In the genomic region with DNA sequence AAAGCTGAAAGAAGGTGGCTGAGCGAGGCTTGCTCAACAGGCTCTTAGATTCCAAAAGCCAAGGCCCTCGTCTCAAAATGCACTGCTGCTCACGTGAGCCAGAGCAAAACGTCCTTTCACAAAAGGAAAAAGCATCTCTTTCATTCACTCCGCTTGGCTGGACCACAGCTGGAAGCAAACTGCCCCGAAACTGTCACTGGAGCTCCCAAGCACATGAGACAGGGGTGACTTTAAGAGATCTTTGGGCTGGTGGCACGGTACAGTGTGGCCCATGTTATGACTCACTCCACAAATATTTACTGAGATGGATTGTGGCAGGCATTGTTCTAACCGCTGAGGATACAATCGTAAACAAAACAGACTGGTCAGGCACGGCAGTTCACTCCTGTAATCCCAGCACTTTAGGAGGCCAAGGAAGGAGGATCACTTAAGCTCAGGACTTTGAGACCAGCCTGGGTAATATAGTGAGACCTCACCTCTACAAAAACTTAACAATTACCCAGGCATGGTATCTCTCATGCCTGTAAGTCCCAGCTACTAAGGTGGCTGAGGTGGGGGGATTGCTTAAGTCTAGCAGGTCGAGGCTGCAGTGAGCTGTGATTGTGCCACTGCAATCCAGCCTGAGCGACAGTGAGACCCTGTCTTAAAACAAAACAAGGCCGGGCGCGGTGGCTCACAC, we compare ENCODE assay signal across 9 cellular contexts.
DNase-seq lines count a peak whose midpoint lies in the region; ATAC-seq lines count a peak whose summit lies in the region.
"Had no signal": no experiment of that assay in that cellular context is flagged by ENCODE, and none has a peak within 500 bp of the region (broad histone marks: within the 10 kb centered on the region; RNA-seq: fewer than 3 reads in every experiment).

No MANE protein-coding gene starts in this region.

- peak overlapping the region; percentile 35 for H3K4me3 Mint-ChIP-seq in stimulated activated effector memory CD8-positive, alpha-beta T cell treated with anti-CD3 and anti-CD28 coated beads, Interleukin-12 subunit alpha, Interleukin-12 subunit beta, amount 100 ng/mL, for 72 hours

- H3K4me1 Mint-ChIP-seq in stimulated activated effector memory CD8-positive, alpha-beta T cell treated with anti-CD3 and anti-CD28 coated beads, Interleukin-12 subunit alpha, Interleukin-12 subunit beta, amount 100 ng/mL, for 72 hours, result peaks cover 77% of the 10 kb centered on the region

- no peak for ATAC-seq in stimulated activated effector memory CD8-positive, alpha-beta T cell treated with anti-CD3 and anti-CD28 coated beads, Interleukin-12 subunit alpha, Interleukin-12 subunit beta, amount 100 ng/mL, for 72 hours
- no peak for ATAC-seq in GM19397 (IDR thresholded peaks at IDR 0.05; ENCODE audit: unreplicated experiment)

- peak in 9 of 14 donors; percentile 23 to 74 (median 52) for DNase-seq in C1 segment of cervical spinal cord (lab: John Stamatoyannopoulos, UW)
- DNase-seq in KBM-7, result peak; percentile 60
- peak; percentile 89 for DNase-seq in astrocyte of the hippocampus (ENCODE audit: low read depth, low spot score)
- peak; percentile 82 for DNase-seq in iris pigment epithelial cell (ENCODE audit: low read depth)
- no peak for DNase-seq in stimulated activated effector memory CD8-positive, alpha-beta T cell treated with anti-CD3 and anti-CD28 coated beads, Interleukin-12 subunit alpha, Interleukin-12 subunit beta, amount 100 ng/mL, for 72 hours (ENCODE audit: low spot score in 2 of 2)
- DNase-seq in stimulated activated CD4-positive, alpha-beta T cell treated with anti-CD3 and anti-CD28 coated beads, Interleukin-15, amount 100 ng/mL, for 24 hours, result no peak
- DNase-seq in NK-92 (lab: John Stamatoyannopoulos, UW; ENCODE audit: unreplicated experiment), result no peak
- DNase-seq: left cardiac atrium had no signal

- no peak overlapping the region for H3K27ac Mint-ChIP-seq in stimulated activated effector memory CD8-positive, alpha-beta T cell treated with anti-CD3 and anti-CD28 coated beads, Interleukin-12 subunit alpha, Interleukin-12 subunit beta, amount 100 ng/mL, for 72 hours

- peaks cover 30% of the 10 kb centered on the region for H3K36me3 Mint-ChIP-seq in stimulated activated effector memory CD8-positive, alpha-beta T cell treated with anti-CD3 and anti-CD28 coated beads, Interleukin-12 subunit alpha, Interleukin-12 subunit beta, amount 100 ng/mL, for 72 hours

- no peaks in the 10 kb centered on the region for H3K9me3 Mint-ChIP-seq in stimulated activated effector memory CD8-positive, alpha-beta T cell treated with anti-CD3 and anti-CD28 coated beads, Interleukin-12 subunit alpha, Interleukin-12 subunit beta, amount 100 ng/mL, for 72 hours

- in situ Hi-C loops in KBM-7 (cut with MboI; ENCODE audit: low pct_unique_long_range_greater_than_20kb, low sequenced_read_pairs), result no loop called here

Comparison
In these comparisons a context has a peak if more than half of its experiments do, and no peak if none do; other contexts are left out.
1. DNase-seq: peak in C1 segment of cervical spinal cord (9 of 14), KBM-7 (single experiment), astrocyte of the hippocampus (single experiment) and iris pigment epithelial cell (single experiment); none in stimulated activated effector memory CD8-positive, alpha-beta T cell treated with anti-CD3 and anti-CD28 coated beads, Interleukin-12 subunit alpha, Interleukin-12 subunit beta, amount 100 ng/mL, for 72 hours (0 of 2), stimulated activated CD4-positive, alpha-beta T cell treated with anti-CD3 and anti-CD28 coated beads, Interleukin-15, amount 100 ng/mL, for 24 hours (single experiment) and NK-92 (single experiment).